In the genomic region with DNA sequence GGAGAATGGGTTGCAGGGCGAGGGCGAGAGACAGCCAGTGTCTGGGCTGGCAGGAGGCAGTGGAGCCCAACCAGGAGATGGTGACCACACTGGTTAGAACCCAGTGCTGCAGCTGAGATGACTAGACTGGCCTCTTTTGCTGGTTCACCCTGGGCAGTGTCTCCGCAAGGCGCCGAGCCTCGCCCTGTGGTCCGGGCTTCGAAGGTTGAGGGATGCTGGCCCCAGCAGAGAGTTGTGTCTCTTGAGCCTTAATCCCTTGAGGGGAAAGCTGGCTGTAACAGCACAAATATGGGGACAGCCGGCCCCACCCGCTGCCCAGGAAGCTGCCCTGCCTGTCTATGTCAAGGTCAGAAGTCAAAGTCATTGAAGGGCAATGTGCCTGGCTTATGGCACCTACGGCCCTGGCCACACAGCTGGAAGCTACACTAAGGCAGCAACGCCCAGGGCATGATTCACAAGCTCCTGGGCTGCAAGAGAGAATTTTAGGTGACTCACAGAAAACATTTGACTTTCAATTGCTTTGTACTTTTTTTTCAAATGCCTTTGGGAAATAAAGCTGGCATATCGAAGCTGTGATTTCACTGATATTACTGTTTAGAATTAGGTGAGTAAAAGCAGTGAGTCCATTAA, we compare ENCODE assay signal across 14 cellular contexts. TPM values are rescaled to one million over a fixed set of nuclear protein-coding genes. Genes with fewer than 3 reads are reported as not detected.
A peak's percentile ranks its signal among the peaks of the same experiment; 100 is the strongest.
DNase-seq lines count a peak whose midpoint lies in the region; ATAC-seq and TF ChIP-seq lines count a peak whose summit lies in the region.
"Had no signal": no experiment of that assay in that cellular context is flagged by ENCODE, and none has a peak within 500 bp of the region (broad histone marks: within the 10 kb centered on the region; RNA-seq: fewer than 3 reads in every experiment).

No MANE protein-coding gene starts in this region.

- H3K79me2 ChIP-seq in mesendoderm (ENCODE audit: control insufficient read depth, insufficient read depth, low read length) = no peaks in the 10 kb centered on the region

- H3K56ac ChIP-seq in mesendoderm (ENCODE audit: low read length) = peak overlapping the region; percentile 25

- H3K9ac ChIP-seq in mesendoderm (ENCODE audit: low read length) (no peak overlapping the region), colonic mucosa (ENCODE audit: low read depth in 2 of 2, low read length in 2 of 2) (no peak overlapping the region)

- DNase-seq in COLO829 (ENCODE audit: low spot score) (peak; percentile 56), M059J (ENCODE audit: low read depth) (peak; percentile 86), cardiac fibroblast (ENCODE audit: low read depth in 2 of 2) (peak; percentile 51 to 86), mesendoderm (peak; percentile 27), colonic mucosa (no peak), GM20000 (ENCODE audit: low spot score) (no peak), left ventricle myocardium superior (no peak)
- DNase-seq: DMS 273 treated with DMSO at 0.1 percent for 48 hours, NCI-H146 had no signal

- ATAC-seq in left ventricle myocardium superior (no peak), GM21381 (IDR thresholded peaks at IDR 0.05; ENCODE audit: unreplicated experiment) (no peak)
- ATAC-seq: stimulated activated memory B cell treated with anti-CD40 and anti-IgM and Interleukin-4, amounts not matched to agents 10 μg/mL and 1 μg/mL and 100 μg/mL, for 72 hours had no signal

- H3K27me3 ChIP-seq in mesendoderm (ENCODE audit: insufficient read depth, low read length, poor library complexity) (no peaks in the 10 kb centered on the region), colonic mucosa (no peaks in the 10 kb centered on the region)
- H3K27me3 ChIP-seq: cardiac muscle cell had no signal

- no peak overlapping the region for H4K8ac ChIP-seq in mesendoderm (ENCODE audit: low read depth, low read length)

- no peak overlapping the region for H3K4me2 ChIP-seq in mesendoderm (ENCODE audit: low read length)

- no peaks in the 10 kb centered on the region for H3K79me1 ChIP-seq in mesendoderm (ENCODE audit: low read length)

- H3K4me1 ChIP-seq in mesendoderm (ENCODE audit: control insufficient read depth, low read depth, low read length) (no peaks in the 10 kb centered on the region), colonic mucosa (no peaks in the 10 kb centered on the region)

- H3K36me3 ChIP-seq in mesendoderm (ENCODE audit: control insufficient read depth, insufficient read depth, low read length) (no peaks in the 10 kb centered on the region), colonic mucosa (no peaks in the 10 kb centered on the region)
- H3K36me3 ChIP-seq: cardiac muscle cell had no signal

- no CpG with 5 or more reads among the region's 13 CpGs for WGBS in mesendoderm (ENCODE audit: extremely low coverage, insufficient coverage, low lambda C conversion rate)

- no peaks in the 10 kb centered on the region for H3K9me3 ChIP-seq in colonic mucosa

- no peak overlapping the region for H3K27ac ChIP-seq in mesendoderm (ENCODE audit: low read depth, low read length)
- H3K27ac ChIP-seq in colonic mucosa = no peak overlapping the region
- H3K27ac ChIP-seq: HL-60 had no signal

- intact Hi-C loops in colonic mucosa (cut with DNase I) = no loop called here
- intact Hi-C loops in left ventricle myocardium superior (cut with micrococcal nuclease) = no loop called here

- TF ChIP-seq CTCF in cardiac fibroblast (IDR thresholded peaks at IDR 0.05; ENCODE audit: low read depth, low read length) (no peak), colonic mucosa (IDR thresholded peaks at IDR 0.05) (no peak), GM20000 (IDR thresholded peaks at IDR 0.05; ENCODE audit: extremely low read depth, missing control alignments) (no peak)

- H3K4me3 ChIP-seq in cardiac fibroblast (replicated peaks in 1 of 2; ENCODE audit: low read depth in 2 of 2, low read length in 2 of 2) (no peak overlapping the region), mesendoderm (ENCODE audit: low read length) (no peak overlapping the region), colonic mucosa (no peak overlapping the region)
- H3K4me3 ChIP-seq: cardiac muscle cell had no signal

- no peak overlapping the region for H2BK120ac ChIP-seq in mesendoderm (ENCODE audit: low read depth, low read length)

- H4K5ac ChIP-seq in mesendoderm (ENCODE audit: low read length) = no peak overlapping the region

- no peak overlapping the region for H3K23ac ChIP-seq in mesendoderm (ENCODE audit: low read length)

- H3K4ac ChIP-seq in mesendoderm (ENCODE audit: low read depth, low read length) = no peak overlapping the region

- no peak overlapping the region for H3K18ac ChIP-seq in mesendoderm (ENCODE audit: low read length)

- H2AK5ac ChIP-seq in mesendoderm (ENCODE audit: low read length) = no peak overlapping the region

- H2BK15ac ChIP-seq in mesendoderm (replicated peaks; ENCODE audit: low read depth) = no peak overlapping the region

- no peak overlapping the region for H2BK5ac ChIP-seq in mesendoderm (ENCODE audit: low read length)

RNA-seq across cellular contexts. Expression of a gene that starts 33.3 kb away (rescaled TPM):
- total RNA-seq in M059J (2014; rRNA removed; shearing (Covaris generic)) = not detected in 2 replicates
- polyA plus RNA-seq in mesendoderm (2013, experiment 1 of 2) = 0.44 TPM
- polyA plus RNA-seq in mesendoderm (2013, experiment 2 of 2) = 0.32 TPM
- total RNA-seq in colonic mucosa (not detected), left ventricle myocardium superior (285 TPM)
- total RNA-seq: activated CD8-positive, alpha-beta memory T cell treated with anti-CD3 and anti-CD28 coated beads for 36 hours had no signal

RNA-seq across cellular contexts. Expression of a gene that starts 57.4 kb away (rescaled TPM):
- 24.6 and 31.4 TPM in 2 replicates for total RNA-seq in M059J (2014; rRNA removed; shearing (Covaris generic))
- polyA plus RNA-seq in mesendoderm (2013, experiment 1 of 2) = 13.2 TPM
- 14.1 TPM for polyA plus RNA-seq in mesendoderm (2013, experiment 2 of 2)
- total RNA-seq in colonic mucosa = 10 to 100 TPM; 11.4 to 17.2 TPM
- 8.1 TPM for total RNA-seq in left ventricle myocardium superior

Comparison
In these comparisons a context has a peak if more than half of its experiments do, and no peak if none do; other contexts are left out.
1. DNase-seq: peak in COLO829 (single experiment), M059J (single experiment), cardiac fibroblast (2 of 2) and mesendoderm (single experiment); none in colonic mucosa (single experiment), GM20000 (single experiment) and left ventricle myocardium superior (single experiment).
2. RNA of a gene that starts 33.3 kb away (total RNA-seq): 285 TPM in left ventricle myocardium superior (single experiment); not detected in M059J and not detected in colonic mucosa; every median in the first group is over 100 times any median in the second.